Comparison of ENCODE assay signal across 1 cellular context in the genomic region with DNA sequence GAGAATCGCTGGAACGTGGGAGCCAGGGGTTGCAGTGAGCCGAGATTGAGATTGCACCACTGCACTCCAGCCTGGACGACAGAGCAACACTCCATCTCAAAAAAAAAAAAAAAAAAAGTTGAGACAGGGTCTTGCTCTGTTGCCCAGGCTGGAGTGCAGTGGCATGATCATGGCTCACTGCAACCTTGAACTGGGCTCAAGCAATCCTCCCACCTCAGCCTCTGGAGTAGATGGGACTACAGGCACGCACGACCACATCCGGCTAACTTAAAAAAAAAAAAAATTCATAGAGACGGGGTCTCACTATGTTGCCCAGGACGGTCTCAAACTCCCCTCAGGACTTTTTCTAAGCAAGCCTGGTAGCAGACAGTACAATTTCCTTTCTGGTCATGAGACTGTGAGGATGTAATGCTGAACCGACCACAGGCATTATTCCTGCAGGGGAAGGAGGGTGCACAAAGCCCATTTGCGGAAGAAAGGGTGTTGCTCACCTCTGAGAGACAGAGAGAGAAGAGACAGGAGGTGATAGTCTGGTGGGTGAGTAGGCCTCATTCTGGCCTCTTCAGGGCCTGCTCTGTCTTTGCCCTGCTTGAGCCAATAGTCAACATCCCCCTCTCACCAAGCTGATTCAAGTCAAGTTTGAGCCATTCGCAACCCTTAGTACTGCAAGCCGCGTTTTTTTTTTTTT.
A peak's percentile ranks its signal among the peaks of the same experiment; 100 is the strongest.
TF ChIP-seq lines count a peak whose summit lies in the region.

No MANE protein-coding gene starts in this region.

TF ChIP-seq in H1, 55 proteins besides CTCF, POLR2A, EP300 and RAD21:
- TF ChIP-seq KDM1A (IDR thresholded peaks at IDR 0.05; ENCODE audit: borderline replicate concordance, low read length) (0 out of 2 replicates have a peak, but pooled peaks have one; percentile 9), CEBPB (IDR thresholded peaks at IDR 0.05; ENCODE audit: low read depth, low read length) (no peak)
